In genomic region chr7:132745510-132745909, GRCh38 we compare ENCODE assay signal across 37 cellular contexts.
"Had no signal": no experiment of that assay in that cellular context is flagged by ENCODE, and none has a peak within 500 bp of the region (broad histone marks: within the 10 kb centered on the region; RNA-seq: fewer than 3 reads in every experiment).

No MANE protein-coding gene starts in this region.

- H3K27me3 Mint-ChIP-seq: activated CD4-positive, alpha-beta T cell treated with anti-CD3 and anti-CD28 coated beads for 36 hours; activated CD4-positive, alpha-beta T cell treated with anti-CD3 and anti-CD28 coated beads, Interleukin-2, amount 10 ng/mL, durations not matched to agents 7 days and 5 days; activated naive CD8-positive, alpha-beta T cell; activated naive CD8-positive, alpha-beta T cell treated with anti-CD3 and anti-CD28 coated beads, Interleukin-2, amount 50 U/mL, for 24 hours; activated T-cell treated with anti-CD3 and anti-CD28 coated beads, Interleukin-2, amount 50 U/mL, for 24 hours had no signal

- H3K9me3 Mint-ChIP-seq: activated CD4-positive, alpha-beta memory T cell treated with anti-CD3 and anti-CD28 coated beads, Interleukin-2, amount 10 ng/mL, durations not matched to agents 7 days and 5 days had no signal

- H3K4me3 ChIP-seq: ascending aorta, cardiac muscle cell had no signal

- H3K27ac Mint-ChIP-seq: activated CD4-positive, alpha-beta memory T cell treated with anti-CD3 and anti-CD28 coated beads, Interleukin-2, amount 10 ng/mL, durations not matched to agents 7 days and 5 days; activated CD4-positive, alpha-beta T cell treated with anti-CD3 and anti-CD28 coated beads for 36 hours; activated CD4-positive, alpha-beta T cell treated with anti-CD3 and anti-CD28 coated beads, Interleukin-2, amount 10 ng/mL, durations not matched to agents 7 days and 5 days; activated CD8-positive, alpha-beta memory T cell treated with anti-CD3 and anti-CD28 coated beads, Interleukin-2, amount 10 ng/mL, durations not matched to agents 7 days and 5 days; activated CD8-positive, alpha-beta T cell treated with anti-CD3 and anti-CD28 coated beads, Interleukin-2, amount 10 ng/mL, durations not matched to agents 7 days and 5 days; activated naive CD4-positive, alpha-beta T cell treated with anti-CD3 and anti-CD28 coated beads, Interleukin-2, amount 10 ng/mL, durations not matched to agents 7 days and 5 days; activated naive CD4-positive, alpha-beta T cell treated with anti-CD3 and anti-CD28 coated beads, Interleukin-2, amount 50 U/mL, for 24 hours; activated naive CD8-positive, alpha-beta T cell; activated naive CD8-positive, alpha-beta T cell treated with anti-CD3 and anti-CD28 coated beads, Interleukin-2, amount 10 ng/mL, durations not matched to agents 7 days and 5 days; activated naive CD8-positive, alpha-beta T cell treated with anti-CD3 and anti-CD28 coated beads, Interleukin-2, amount 50 U/mL, for 24 hours; activated T-cell treated with anti-CD3 and anti-CD28 coated beads, Interleukin-2, amount 50 U/mL, for 24 hours; activated T-helper 2 cell treated with anti-CD3 and anti-CD28 coated beads, Interferon-gamma antibody, Interleukin-2, Interleukin-4, amounts not matched to agents 10 μg/mL and 5 μg/mL and 100 μg/mL, durations not matched to agents 14 hours and 24 hours and 36 hours; brain; T-helper 1 cell treated with Interleukin-12 subunit alpha and Interleukin-12 subunit beta and Interleukin-4 antibody, amounts not matched to agents 30 μg/mL and 1 μg/mL, for 36 hours; T-helper 2 cell treated with Interferon-gamma antibody and Interleukin-4, amounts not matched to agents 5 μg/mL and 100 μg/mL, for 36 hours had no signal

- ATAC-seq: activated CD4-positive, alpha-beta T cell treated with anti-CD3 and anti-CD28 coated beads for 36 hours; activated CD4-positive, CD25-positive, alpha-beta regulatory T cell treated with anti-CD3 and anti-CD28 coated beads, Interleukin-2, amount 50 U/mL, for 24 hours; activated CD8-positive, alpha-beta memory T cell treated with anti-CD3 and anti-CD28 coated beads, Interleukin-2, amount 10 ng/mL, durations not matched to agents 7 days and 5 days; activated CD8-positive, alpha-beta T cell treated with anti-CD3 and anti-CD28 coated beads, Interleukin-2, amount 10 ng/mL, durations not matched to agents 7 days and 5 days; activated naive CD8-positive, alpha-beta T cell treated with anti-CD3 and anti-CD28 coated beads, Interleukin-2, amount 50 U/mL, for 24 hours had no signal

- H3K36me3 ChIP-seq: ascending aorta, cardiac muscle cell had no signal

- H3K4me1 Mint-ChIP-seq: activated CD4-positive, alpha-beta memory T cell treated with anti-CD3 and anti-CD28 coated beads, Interleukin-2, amount 10 ng/mL, durations not matched to agents 7 days and 5 days; activated CD4-positive, alpha-beta T cell treated with anti-CD3 and anti-CD28 coated beads for 36 hours; activated CD4-positive, alpha-beta T cell treated with anti-CD3 and anti-CD28 coated beads, Interleukin-2, amount 10 ng/mL, durations not matched to agents 7 days and 5 days; activated CD8-positive, alpha-beta memory T cell treated with anti-CD3 and anti-CD28 coated beads, Interleukin-2, amount 10 ng/mL, durations not matched to agents 7 days and 5 days; activated naive CD4-positive, alpha-beta T cell treated with anti-CD3 and anti-CD28 coated beads, Interleukin-2, amount 10 ng/mL, durations not matched to agents 7 days and 5 days; activated naive CD4-positive, alpha-beta T cell treated with anti-CD3 and anti-CD28 coated beads, Interleukin-2, amount 50 U/mL, for 24 hours; activated naive CD8-positive, alpha-beta T cell treated with anti-CD3 and anti-CD28 coated beads, Interleukin-2, amount 50 U/mL, for 24 hours; central memory CD8-positive, alpha-beta T cell had no signal

- H3K36me3 Mint-ChIP-seq: activated CD8-positive, alpha-beta memory T cell treated with anti-CD3 and anti-CD28 coated beads, Interleukin-2, amount 10 ng/mL, durations not matched to agents 7 days and 5 days; activated naive CD4-positive, alpha-beta T cell treated with anti-CD3 and anti-CD28 coated beads, Interleukin-2, amount 10 ng/mL, durations not matched to agents 7 days and 5 days; activated naive CD8-positive, alpha-beta T cell treated with anti-CD3 and anti-CD28 coated beads, Interleukin-2, amount 10 ng/mL, durations not matched to agents 7 days and 5 days; brain had no signal

- DNase-seq: activated CD4-positive, alpha-beta memory T cell treated with anti-CD3 and anti-CD28 coated beads, Interleukin-2, amount 10 ng/mL, durations not matched to agents 7 days and 5 days; activated CD4-positive, alpha-beta T cell treated with anti-CD3 and anti-CD28 coated beads for 1 hour; activated CD4-positive, alpha-beta T cell treated with anti-CD3 and anti-CD28 coated beads for 36 hours; activated CD4-positive, alpha-beta T cell treated with anti-CD3 and anti-CD28 coated beads for 48 hours; activated CD4-positive, alpha-beta T cell treated with anti-CD3 and anti-CD28 coated beads, Interleukin-2, amount 10 ng/mL, durations not matched to agents 7 days and 5 days; activated CD4-positive, alpha-beta T cell treated with anti-CD3 and anti-CD28 coated beads, Interleukin-2, amount 50 U/mL, for 48 hours; activated CD4-positive, CD25-positive, alpha-beta regulatory T cell; activated CD8-positive, alpha-beta memory T cell treated with anti-CD3 and anti-CD28 coated beads for 24 hours; activated CD8-positive, alpha-beta memory T cell treated with anti-CD3 and anti-CD28 coated beads, Interleukin-2, amount 10 ng/mL, durations not matched to agents 7 days and 5 days; activated CD8-positive, alpha-beta memory T cell treated with anti-CD3 and anti-CD28 coated beads, Interleukin-2, amount 50 U/mL, for 48 hours; activated CD8-positive, alpha-beta T cell treated with anti-CD3 and anti-CD28 coated beads, Interleukin-2, amount 10 ng/mL, durations not matched to agents 7 days and 5 days; activated effector memory CD4-positive, alpha-beta T cell treated with Interleukin-2 at 50 U/mL for 16 hours; activated gamma-delta T cell; activated naive CD4-positive, alpha-beta T cell treated with anti-CD3 and anti-CD28 coated beads, Interleukin-2, amount 10 ng/mL, durations not matched to agents 7 days and 5 days; activated naive CD4-positive, alpha-beta T cell treated with Interleukin-2 at 50 U/mL for 16 hours; activated naive CD8-positive, alpha-beta T cell treated with anti-CD3 and anti-CD28 coated beads, Interleukin-2, amount 10 ng/mL, durations not matched to agents 7 days and 5 days; activated naive CD8-positive, alpha-beta T cell treated with anti-CD3 and anti-CD28 coated beads, Interleukin-2, amount 50 U/mL, for 24 hours; activated T-cell treated with anti-CD3 and anti-CD28 coated beads, Interleukin-2, amount 50 U/mL, for 24 hours; activated T-cell treated with anti-CD3 and anti-CD28 coated beads, Interleukin-2, amount 50 U/mL, for 48 hours; amygdala; anterior cingulate cortex; caudate nucleus; cerebellar nuclear complex; T-helper 1 cell; T-helper 2 cell; T-helper 9 cell had no signal

- H3K27me3 ChIP-seq: ascending aorta, cardiac muscle cell had no signal

- H3K4me3 Mint-ChIP-seq: activated CD4-positive, alpha-beta memory T cell treated with anti-CD3 and anti-CD28 coated beads, Interleukin-2, amount 10 ng/mL, durations not matched to agents 7 days and 5 days; activated CD4-positive, alpha-beta T cell treated with anti-CD3 and anti-CD28 coated beads for 36 hours; activated CD4-positive, alpha-beta T cell treated with anti-CD3 and anti-CD28 coated beads, Interleukin-2, amount 10 ng/mL, durations not matched to agents 7 days and 5 days; activated CD8-positive, alpha-beta memory T cell treated with anti-CD3 and anti-CD28 coated beads, Interleukin-2, amount 10 ng/mL, durations not matched to agents 7 days and 5 days; activated CD8-positive, alpha-beta T cell treated with anti-CD3 and anti-CD28 coated beads, Interleukin-2, amount 10 ng/mL, durations not matched to agents 7 days and 5 days; activated naive CD4-positive, alpha-beta T cell treated with anti-CD3 and anti-CD28 coated beads, Interleukin-2, amount 10 ng/mL, durations not matched to agents 7 days and 5 days; activated naive CD4-positive, alpha-beta T cell treated with anti-CD3 and anti-CD28 coated beads, Interleukin-2, amount 50 U/mL, for 24 hours; activated naive CD8-positive, alpha-beta T cell; activated naive CD8-positive, alpha-beta T cell treated with anti-CD3 and anti-CD28 coated beads, Interleukin-2, amount 10 ng/mL, durations not matched to agents 7 days and 5 days; activated naive CD8-positive, alpha-beta T cell treated with anti-CD3 and anti-CD28 coated beads, Interleukin-2, amount 50 U/mL, for 24 hours; activated T-cell treated with anti-CD3 and anti-CD28 coated beads, Interleukin-2, amount 50 U/mL, for 24 hours; brain; central memory CD8-positive, alpha-beta T cell; T-helper 1 cell treated with Interleukin-12 subunit alpha and Interleukin-12 subunit beta and Interleukin-4 antibody, amounts not matched to agents 30 μg/mL and 1 μg/mL, for 36 hours; T-helper 2 cell treated with Interferon-gamma antibody and Interleukin-4, amounts not matched to agents 5 μg/mL and 100 μg/mL, for 36 hours had no signal

- H3K4me1 ChIP-seq: ascending aorta had no signal

- H3K27ac ChIP-seq: ascending aorta, cardiac muscle cell, VCaP had no signal
